ENCODE assay signal across 12 cellular contexts in the genomic region with DNA sequence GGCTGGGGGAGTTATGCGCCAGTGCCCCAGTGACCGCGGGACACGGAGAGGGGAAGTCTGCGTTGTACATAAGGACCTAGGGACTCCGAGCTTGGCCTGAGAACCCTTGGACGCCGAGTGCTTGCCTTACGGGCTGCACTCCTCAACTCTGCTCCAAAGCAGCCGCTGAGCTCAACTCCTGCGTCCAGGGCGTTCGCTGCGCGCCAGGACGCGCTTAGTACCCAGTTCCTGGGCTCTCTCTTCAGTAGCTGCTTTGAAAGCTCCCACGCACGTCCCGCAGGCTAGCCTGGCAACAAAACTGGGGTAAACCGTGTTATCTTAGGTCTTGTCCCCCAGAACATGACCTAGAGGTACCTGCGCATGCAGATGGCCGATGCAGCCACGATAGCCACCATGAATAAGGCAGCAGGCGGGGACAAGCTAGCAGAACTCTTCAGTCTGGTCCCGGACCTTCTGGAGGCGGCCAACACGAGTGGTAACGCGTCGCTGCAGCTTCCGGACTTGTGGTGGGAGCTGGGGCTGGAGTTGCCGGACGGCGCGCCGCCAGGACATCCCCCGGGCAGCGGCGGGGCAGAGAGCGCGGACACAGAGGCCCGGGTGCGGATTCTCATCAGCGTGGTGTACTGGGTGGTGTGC. TPM values are rescaled to one million over a fixed set of nuclear protein-coding genes. Genes with fewer than 3 reads are reported as not detected.
DNase-seq lines count a peak whose midpoint lies in the region; ATAC-seq, FAIRE-seq and TF ChIP-seq lines count a peak whose summit lies in the region.
"Had no signal": no experiment of that assay in that cellular context is flagged by ENCODE, and none has a peak within 500 bp of the region (broad histone marks: within the 10 kb centered on the region; RNA-seq: fewer than 3 reads in every experiment).

A gene with protein sequence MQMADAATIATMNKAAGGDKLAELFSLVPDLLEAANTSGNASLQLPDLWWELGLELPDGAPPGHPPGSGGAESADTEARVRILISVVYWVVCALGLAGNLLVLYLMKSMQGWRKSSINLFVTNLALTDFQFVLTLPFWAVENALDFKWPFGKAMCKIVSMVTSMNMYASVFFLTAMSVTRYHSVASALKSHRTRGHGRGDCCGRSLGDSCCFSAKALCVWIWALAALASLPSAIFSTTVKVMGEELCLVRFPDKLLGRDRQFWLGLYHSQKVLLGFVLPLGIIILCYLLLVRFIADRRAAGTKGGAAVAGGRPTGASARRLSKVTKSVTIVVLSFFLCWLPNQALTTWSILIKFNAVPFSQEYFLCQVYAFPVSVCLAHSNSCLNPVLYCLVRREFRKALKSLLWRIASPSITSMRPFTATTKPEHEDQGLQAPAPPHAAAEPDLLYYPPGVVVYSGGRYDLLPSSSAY (plus strand): TSS at position 6 of the 636 bp plus-strand sequence. CDS start 355 bp downstream, at position 361.

- H3K27ac ChIP-seq in HUES64 (ENCODE audit: low read depth, low read length) (no peak within 1 kb of the TSS), K562 (ENCODE audit: extremely low read depth, low read depth, low read length) (no peak within 1 kb of the TSS), skeletal muscle tissue (ENCODE audit: low read depth, low read length) (no peak within 1 kb of the TSS), SJCRH30 (no peak within 1 kb of the TSS)

- in situ Hi-C loops in K562 (cut with MboI), result no loop called here

- H3K9ac ChIP-seq in HUES64 (ENCODE audit: low read depth, low read length) (no peak within 1 kb of the TSS), K562 (ENCODE audit: insufficient read depth in 1 of 2, low read depth in 2 of 2, low read length in 2 of 2) (no peak within 1 kb of the TSS), skeletal muscle tissue (ENCODE audit: low read depth in 1 of 3, low read length in 3 of 3) (peak within 1 kb of the TSS in 1 of 3 donors; percentile 23)

- peak; percentile 13; the same call in 1 of the 3 replicates for ATAC-seq in K562
- ATAC-seq: stimulated activated memory B cell treated with anti-CD40 and anti-IgM and Interleukin-4, amounts not matched to agents 10 μg/mL and 1 μg/mL and 100 μg/mL, for 72 hours had no signal

- 44% methylated on average over 45 of the region's 45 CpGs for WGBS in HUES64
- 8% methylated on average over 45 of the region's 45 CpGs for whole genome bisulfite sequencing in K562 (ENCODE audit: insufficient coverage, low coverage, missing lambda C conversion rate)

- H2AFZ ChIP-seq in K562 (ENCODE audit: low read depth, low read length), result no peak within 1 kb of the TSS

- no peaks in the 10 kb centered on the region for H3K36me3 ChIP-seq in HUES64 (ENCODE audit: insufficient read depth, low read length)
- H3K36me3 ChIP-seq in K562 (ENCODE audit: control insufficient read depth, insufficient read depth, low read length), result no peaks in the 10 kb centered on the region
- no peaks in the 10 kb centered on the region for H3K36me3 ChIP-seq in skeletal muscle tissue (ENCODE audit: control insufficient read depth in 3 of 3, insufficient read depth in 3 of 3, low read length in 3 of 3)
- no peaks in the 10 kb centered on the region for H3K36me3 ChIP-seq in SJCRH30

- no peaks in the 10 kb centered on the region for H3K79me2 ChIP-seq in K562 (ENCODE audit: control insufficient read depth, insufficient read depth, low read length)

- intact Hi-C loops in K562 (cut with micrococcal nuclease), result no loop called here

- TF ChIP-seq RAD21 in K562 (CRISPR knock-in tag; conservative IDR thresholded peaks at IDR 0.05 in 1 of 2, IDR thresholded peaks at IDR 0.05 in 1 of 2), result no peak

- no peak for TF ChIP-seq POLR2A in K562 (conservative IDR thresholded peaks at IDR 0.05)

- POLR2A ChIA-PET in K562 (lab: Yijun Ruan, JAX), result no interaction called here

- no peak for TF ChIP-seq CTCF in K562 (IDR thresholded peaks at IDR 0.05 in 2 of 3, conservative IDR thresholded peaks at IDR 0.05 in 1 of 3; ENCODE audit: insufficient read depth in 2 of 3, low read depth in 1 of 3, low read length in 3 of 3)

- TF ChIP-seq EP300 in K562 (IDR thresholded peaks at IDR 0.05; ENCODE audit: low read length), result no peak

- H3K9me3 ChIP-seq in HUES64 (ENCODE audit: insufficient read depth, low read depth, low read length), result no peaks in the 10 kb centered on the region
- H3K9me3 ChIP-seq in K562 (replicated peaks; ENCODE audit: control insufficient read depth, insufficient read depth, low read depth, low read length), result no peaks in the 10 kb centered on the region
- no peaks in the 10 kb centered on the region for H3K9me3 ChIP-seq in iPS-18c (ENCODE audit: control insufficient read depth, insufficient read depth, low read length)
- no peaks in the 10 kb centered on the region for H3K9me3 ChIP-seq in skeletal muscle tissue (ENCODE audit: control insufficient read depth in 3 of 3, low read length in 3 of 3)
- H3K9me3 ChIP-seq in SJCRH30 (replicated peaks), result no peaks in the 10 kb centered on the region

- H3K4me1 ChIP-seq in HUES64 (ENCODE audit: insufficient read depth, low read length), result peaks cover 3% of the 10 kb centered on the region; the same call in 1 of the 2 replicates
- peaks cover 0 to 18% of the 10 kb centered on the region in 2 experiments; a peak in 2 of 5 replicates for H3K4me1 ChIP-seq in K562 (replicated peaks in 1 of 2; ENCODE audit: control insufficient read depth in 2 of 2, insufficient read depth in 2 of 2, low read length in 2 of 2)
- peaks cover 11 to 18% (median 13%) of the 10 kb centered on the region in 3 donors for H3K4me1 ChIP-seq in skeletal muscle tissue (ENCODE audit: control insufficient read depth in 3 of 3, insufficient read depth in 3 of 3, low read length in 3 of 3)
- no peaks in the 10 kb centered on the region for H3K4me1 ChIP-seq in SJCRH30

- CTCF ChIA-PET in K562 (lab: Yijun Ruan, JAX; ENCODE audit: low intra/inter-chr PET ratio), result interaction anchor here (3.3 kb wide), 1 partner anchor 501 kb away, joined by 20 read pairs; no protein-coding TSS in a partner anchor

- peaks cover 27% of the 10 kb centered on the region for H3K27me3 ChIP-seq in HUES64 (ENCODE audit: insufficient read depth, low read length)
- H3K27me3 ChIP-seq in K562 (ENCODE audit: control insufficient read depth in 2 of 2, insufficient read depth in 2 of 2, low read length in 2 of 2), result peaks cover 14 to 32% of the 10 kb centered on the region in 2 experiments
- peaks cover 35 to 49% (median 39%) of the 10 kb centered on the region in 3 donors for H3K27me3 ChIP-seq in skeletal muscle tissue (ENCODE audit: control insufficient read depth in 3 of 3, insufficient read depth in 3 of 3, low read length in 3 of 3)
- no peaks in the 10 kb centered on the region for H3K27me3 ChIP-seq in SJCRH30

- no peaks in the 10 kb centered on the region for H4K20me1 ChIP-seq in K562 (replicated peaks; ENCODE audit: control insufficient read depth, insufficient read depth, low read length)

- no peak within 1 kb of the TSS for H3K4me2 ChIP-seq in K562 (ENCODE audit: insufficient read depth, low read length)

- H3K4me3 ChIP-seq in HUES64 (ENCODE audit: low read length), result peak within 1 kb of the TSS; percentile 68
- no peak within 1 kb of the TSS for H3K4me3 ChIP-seq in K562
- peak within 1 kb of the TSS; percentile 69 for H3K4me3 ChIP-seq in iPS-18c (ENCODE audit: insufficient read depth, low read depth, low read length)
- H3K4me3 ChIP-seq in skeletal muscle tissue (ENCODE audit: low read length in 3 of 3), result peak within 1 kb of the TSS; percentile 52 to 62 (median 57)
- H3K4me3 ChIP-seq in SJCRH30, result no peak within 1 kb of the TSS

- BruUV-seq in K562 (replicated peaks; lab: Mats Ljungman, UMichigan), result no TSS peak

- FAIRE-seq in K562 (lab: Jason Lieb, UNC), result no peak

- H3K9me1 ChIP-seq in K562 (ENCODE audit: control insufficient read depth, insufficient read depth, low read length), result no peaks in the 10 kb centered on the region

- DNase-seq in K562 (ENCODE audit: extremely low read depth in 1 of 4, low spot score in 3 of 4) (no peak), NCI-H2196 (lab: John Stamatoyannopoulos, UW; ENCODE audit: unreplicated experiment) (no peak), SJCRH30 (no peak), NCI-H146 (lab: John Stamatoyannopoulos, UW) (no peak)
- DNase-seq in activated naive CD4-positive, alpha-beta T cell treated with anti-CD3 and anti-CD28 coated beads, Interleukin-2, amount 50 U/mL, for 16 hours, result no peak

TF ChIP-seq in K562, 482 proteins besides CTCF, POLR2A, EP300 and RAD21 (continues in another document):
- no peak for TF ChIP-seq ATF1 (CRISPR knock-in tag; IDR thresholded peaks at IDR 0.05)
- TF ChIP-seq ATF1 (tag; IDR thresholded peaks at IDR 0.05), result no peak
- TF ChIP-seq, protein P1, sequence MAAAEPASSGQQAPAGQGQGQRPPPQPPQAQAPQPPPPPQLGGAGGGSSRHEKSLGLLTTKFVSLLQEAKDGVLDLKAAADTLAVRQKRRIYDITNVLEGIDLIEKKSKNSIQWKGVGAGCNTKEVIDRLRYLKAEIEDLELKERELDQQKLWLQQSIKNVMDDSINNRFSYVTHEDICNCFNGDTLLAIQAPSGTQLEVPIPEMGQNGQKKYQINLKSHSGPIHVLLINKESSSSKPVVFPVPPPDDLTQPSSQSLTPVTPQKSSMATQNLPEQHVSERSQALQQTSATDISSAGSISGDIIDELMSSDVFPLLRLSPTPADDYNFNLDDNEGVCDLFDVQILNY (CRISPR knock-in tag; IDR thresholded peaks at IDR 0.05), result no peak
- TF ChIP-seq POLR2AphosphoS5 (IDR thresholded peaks at IDR 0.05; ENCODE audit: control insufficient read depth, insufficient read depth, low read depth, low read length), result no peak
- no peak for TF ChIP-seq HCFC1 (IDR thresholded peaks at IDR 0.05; ENCODE audit: low read depth, low read length)

RNA-seq across cellular contexts. Expression of the gene that starts here (rescaled TPM):
- not detected for polyA plus RNA-seq in HUES64 (2013, experiment 1 of 2)
- polyA plus RNA-seq in HUES64 (2013, experiment 2 of 2), result not detected
- total RNA-seq in K562 (2011; cell fraction: chromatin; rRNA removed; ENCODE audit: low replicate concordance), result not detected in 2 replicates
- total RNA-seq in K562 (2011; cell fraction: nucleolus; rRNA removed), result not detected in 2 replicates
- total RNA-seq in K562 (2011; cell fraction: nucleoplasm; rRNA removed), result not detected in 2 replicates
- total RNA-seq in K562 (2014; rRNA removed), result not detected in 2 replicates
- not detected in 2 replicates for total RNA-seq in K562 (2014; rRNA removed; fragmentation: Illumina TruSeq; extraction: Trizol)
- total RNA-seq in K562 (2015; rRNA removed; fragmentation: Illumina TruSeq; extraction: Trizol), result not detected in 2 replicates
- total RNA-seq in K562 (2021), result not detected in 2 replicates
- polyA plus RNA-seq in K562 (2011; rRNA removed), result not detected in 2 replicates
- polyA plus RNA-seq in K562 (2011; cell fraction: cytosol; rRNA removed), result not detected in 2 replicates
- not detected in 2 replicates for polyA plus RNA-seq in K562 (2011; cell fraction: nucleus; rRNA removed)
- polyA plus RNA-seq in K562 (2012), result not detected in 2 replicates
- polyA plus RNA-seq in K562 (2014; fragmentation: Illumina TruSeq; extraction: Trizol), result not detected in 2 replicates
- not detected for polyA plus RNA-seq in K562 (2014; fragmentation: Nextera tagmentation; extraction: Ambion mirVana)
- polyA plus RNA-seq in K562 (2014; rRNA removed), result not detected in 2 replicates
- polyA minus RNA-seq in K562 (2011; rRNA and poly(A)+ RNA removed), result not detected in 2 replicates
- polyA minus RNA-seq in K562 (2011; cell fraction: cytosol; rRNA and poly(A)+ RNA removed), result not detected in 2 replicates
- not detected in 2 replicates for polyA minus RNA-seq in K562 (2011; cell fraction: nucleus; rRNA and poly(A)+ RNA removed)
- not detected for total RNA-seq in skeletal muscle tissue
- total RNA-seq in SJCRH30 (2014; rRNA removed; shearing (Covaris generic)), result not detected in 2 replicates
- total RNA-seq: activated naive CD4-positive, alpha-beta T cell treated with anti-CD3 and anti-CD28 coated beads for 36 hours; myocyte; SK-MEL-5 had no signal

Comparison
In these comparisons a context has a peak if more than half of its experiments do, and no peak if none do; other contexts are left out.
1. Peak in ATAC-seq in K562; RNA of the gene not detected or under 1 TPM.
2. H3K4me3 ChIP-seq: peak in HUES64 (single experiment), iPS-18c (single experiment) and skeletal muscle tissue (3 of 3); none in K562 (single experiment) and SJCRH30 (single experiment).